In the genomic region with DNA sequence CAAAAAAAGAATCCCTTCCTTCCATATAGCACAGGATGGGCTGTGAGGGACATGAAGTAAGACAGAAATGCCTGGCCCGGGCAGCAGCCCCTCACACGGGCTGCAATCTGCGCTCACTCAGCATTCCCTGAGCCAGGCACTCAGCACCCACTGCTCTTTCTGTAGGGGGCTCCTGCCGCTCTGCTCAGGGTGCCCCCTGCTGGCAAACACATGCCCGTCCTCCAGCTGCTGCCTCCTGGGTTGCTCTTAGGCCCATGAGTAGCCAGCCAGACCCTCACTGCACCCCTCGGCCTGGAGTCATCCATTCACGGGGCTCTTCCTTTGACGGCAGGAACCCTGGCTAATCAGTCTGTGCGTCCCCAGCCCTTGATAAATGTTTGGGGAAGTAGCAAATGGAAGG, we compare ENCODE assay signal across 9 cellular contexts. TPM values are rescaled to one million over a fixed set of nuclear protein-coding genes. Genes with fewer than 3 reads are reported as not detected.
DNase-seq lines count a peak whose midpoint lies in the region; ATAC-seq and TF ChIP-seq lines count a peak whose summit lies in the region.
"Had no signal": no experiment of that assay in that cellular context is flagged by ENCODE, and none has a peak within 500 bp of the region (broad histone marks: within the 10 kb centered on the region; RNA-seq: fewer than 3 reads in every experiment).

No MANE protein-coding gene starts in this region.

- no peaks in the 10 kb centered on the region for H3K4me1 Mint-ChIP-seq in osteocyte (ENCODE audit: unreplicated experiment)

- H3K27me3 Mint-ChIP-seq in osteocyte (ENCODE audit: unreplicated experiment) = no peaks in the 10 kb centered on the region

- peaks cover 31% of the 10 kb centered on the region for H3K36me3 Mint-ChIP-seq in osteocyte (ENCODE audit: unreplicated experiment)

- WGBS in esophagus squamous epithelium, 2 donors = 55 to 66% methylated on average over 8 of the region's 9 CpGs

- BruUV-seq in HCT116 (replicated peaks; lab: Mats Ljungman, UMichigan) = no TSS peak

- peak overlapping the region; percentile 60; the same call in 1 of the 2 replicates for H3K9ac ChIP-seq in BLaER1
- no peak overlapping the region for H3K9ac ChIP-seq in HCT116 (ENCODE audit: low read length)

- peak; percentile 86 for ATAC-seq in HCT116
- no peak for ATAC-seq in HG03045 (IDR thresholded peaks at IDR 0.05; ENCODE audit: unreplicated experiment)
- no peak for ATAC-seq in GM18870 (IDR thresholded peaks at IDR 0.05; ENCODE audit: unreplicated experiment)

- H3K4me2 ChIP-seq in BLaER1 (peak overlapping the region; percentile 64), HCT116 (ENCODE audit: low read length) (no peak overlapping the region)

- DNase-seq in HCT116 (ENCODE audit: low read depth, low spot score) (no peak), esophagus squamous epithelium (lab: John Stamatoyannopoulos, UW) (no peak), osteocyte (ENCODE audit: extremely low spot score, unreplicated experiment) (no peak), NK-92 (lab: John Stamatoyannopoulos, UW; ENCODE audit: unreplicated experiment) (no peak)
- DNase-seq in activated CD4-positive, alpha-beta T cell treated with anti-CD3 and anti-CD28 coated beads for 4 hours = peak; percentile 24 to 32

- intact Hi-C loops in HCT116 (cut with micrococcal nuclease) (no loop called here), esophagus squamous epithelium (cut with DNase I) (loop anchor here (10.0 kb wide), 1 partner anchor 59 kb away; no protein-coding TSS in a partner anchor)

- peaks cover 57% of the 10 kb centered on the region for H3K79me2 ChIP-seq in HCT116 (ENCODE audit: insufficient read depth, low read length)

- no peaks in the 10 kb centered on the region for H3K9me2 ChIP-seq in HCT116 (ENCODE audit: insufficient read depth)

- H3K27me3 ChIP-seq in BLaER1 = no peaks in the 10 kb centered on the region
- H3K27me3 ChIP-seq in HCT116 (ENCODE audit: insufficient read depth, low read length) = no peaks in the 10 kb centered on the region
- H3K27me3 ChIP-seq in esophagus squamous epithelium = no peaks in the 10 kb centered on the region

- TF ChIP-seq POLR2A in HCT116 (IDR thresholded peaks at IDR 0.05; ENCODE audit: borderline replicate concordance, extremely low read depth, insufficient read depth, insufficient read length) (no peak), esophagus squamous epithelium (IDR thresholded peaks at IDR 0.05) (no peak)

- H3K9me3 ChIP-seq in BLaER1 (no peaks in the 10 kb centered on the region), HCT116 (ENCODE audit: control insufficient read depth in 1 of 2, insufficient read depth in 1 of 2, low read depth in 1 of 2, low read length in 2 of 2) (no peaks in the 10 kb centered on the region; a peak in 1 of 4 replicates), esophagus squamous epithelium (no peaks in the 10 kb centered on the region)

- RAD21 ChIA-PET in HCT116 (lab: Charles Lee; ENCODE audit: low non-redundant PET in 1 of 2, low total read pairs in 2 of 2, uncharacterized antibody in 2 of 2, unreplicated experiment in 2 of 2) = interaction anchor here in 1 of 2 experiments (0.5 kb wide), 1 partner anchor 10 kb away, joined by 4 read pairs; no protein-coding TSS in a partner anchor

- H3K4me3 ChIP-seq in BLaER1 (no peak overlapping the region), HCT116 (replicated peaks in 1 of 2; ENCODE audit: low read depth in 1 of 2, low read length in 2 of 2) (no peak overlapping the region), esophagus squamous epithelium (no peak overlapping the region)

- peak; percentile 60 for TF ChIP-seq RAD21 in HCT116 (IDR thresholded peaks at IDR 0.05; ENCODE audit: low read depth)

- peak overlapping the region; percentile 66 for H3K27ac ChIP-seq in BLaER1
- no peak overlapping the region for H3K27ac ChIP-seq in HCT116 (ENCODE audit: low read depth, low read length)
- H3K27ac ChIP-seq in esophagus squamous epithelium = peak overlapping the region in 3 of 4 donors; percentile 21 to 38 (median 36)

- POLR2A ChIA-PET in HCT116 (lab: Charles Lee) = interaction anchor here (0.7 kb wide), 1 partner anchor 9 kb away, joined by 3 read pairs; no protein-coding TSS in a partner anchor

- H4K20me1 ChIP-seq in BLaER1 (no peaks in the 10 kb centered on the region), HCT116 (ENCODE audit: insufficient read depth) (no peaks in the 10 kb centered on the region)

- H3K4me3 Mint-ChIP-seq in osteocyte (ENCODE audit: unreplicated experiment) = no peak overlapping the region

- no peak overlapping the region for H2AFZ ChIP-seq in HCT116 (ENCODE audit: low read depth, low read length, poor library complexity, severe bottlenecking)

- no peak overlapping the region for H3K27ac Mint-ChIP-seq in osteocyte (ENCODE audit: unreplicated experiment)

- CTCF ChIA-PET in HCT116 (lab: Charles Lee) = interaction anchor here (1.0 to 1.7 kb wide), 2 partner anchors 9 to 15 kb away, joined by 3 to 10 read pairs; partner anchors contain the start of gene TSPO

- TF ChIP-seq CTCF in HCT116 (IDR thresholded peaks at IDR 0.05 in 2 of 3, conservative IDR thresholded peaks at IDR 0.05 in 1 of 3; ENCODE audit: borderline replicate concordance in 1 of 3, insufficient read depth in 1 of 3, low read depth in 2 of 3, low read length in 2 of 3) (peak; percentile 64 to 86 (median 71); a peak in 5 of 6 replicates), esophagus squamous epithelium (IDR thresholded peaks at IDR 0.05) (peak; percentile 27 to 54 (median 40)), osteocyte (IDR thresholded peaks at IDR 0.05) (peak; percentile 59)

- no peaks in the 10 kb centered on the region for H3K9me3 Mint-ChIP-seq in osteocyte (ENCODE audit: unreplicated experiment)

- peaks cover 32% of the 10 kb centered on the region for H3K4me1 ChIP-seq in BLaER1
- H3K4me1 ChIP-seq in HCT116 (ENCODE audit: control insufficient read depth in 1 of 2, insufficient read depth in 2 of 2, low read length in 2 of 2) = no peaks in the 10 kb centered on the region
- H3K4me1 ChIP-seq in esophagus squamous epithelium = peaks cover 0 to 26% (median under 1%) of the 10 kb centered on the region in 3 donors

- peaks cover 96% of the 10 kb centered on the region for H3K36me3 ChIP-seq in BLaER1
- H3K36me3 ChIP-seq in HCT116 (ENCODE audit: control insufficient read depth in 1 of 2, insufficient read depth in 2 of 2, low read length in 2 of 2) = peaks cover 56 to 68% of the 10 kb centered on the region in 2 experiments
- H3K36me3 ChIP-seq in esophagus squamous epithelium = peaks cover 15 to 100% (median 32%) of the 10 kb centered on the region in 3 donors

TF ChIP-seq in HCT116, 20 proteins besides CTCF, POLR2A, EP300 and RAD21 (continues in another document):
- TF ChIP-seq REST (IDR thresholded peaks at IDR 0.05; ENCODE audit: low read depth) (no peak), POLR2AphosphoS5 (IDR thresholded peaks at IDR 0.05; ENCODE audit: low read depth, low read length) (no peak), TCF7L2 (IDR thresholded peaks at IDR 0.05; ENCODE audit: borderline replicate concordance, extremely low read depth, insufficient read depth, insufficient read length) (no peak), ZNF274 (IDR thresholded peaks at IDR 0.05; ENCODE audit: low read depth, low read length) (no peak), ATF3 (IDR thresholded peaks at IDR 0.05) (no peak), MAX (IDR thresholded peaks at IDR 0.05) (no peak), CBX3 (IDR thresholded peaks at IDR 0.05; ENCODE audit: low read depth) (no peak), SIN3A (IDR thresholded peaks at IDR 0.05; ENCODE audit: low read depth) (no peak)

RNA-seq across cellular contexts. Expression of gene MCAT, which starts 6.9 kb away (rescaled TPM):
- total RNA-seq in HCT116 (2021; ENCODE audit: unreplicated experiment) (34.8 TPM), esophagus squamous epithelium (10 to 100 TPM; 17.1 to 26.7 (median 22.1) TPM), osteocyte (16.5 and 16.6 TPM in 2 replicates)
- 19.0 and 20.8 TPM in 2 replicates for polyA plus RNA-seq in HCT116 (2012)

RNA-seq across cellular contexts. Expression of gene TSPO, which starts 15.1 kb away (rescaled TPM):
- total RNA-seq in HCT116 (2021; ENCODE audit: unreplicated experiment) (192 TPM), esophagus squamous epithelium (1,000 to 10,000 TPM in 1 of 4 donors, 100 to 1,000 TPM in 3; 737 to 1,827 (median 875) TPM), osteocyte (70.6 and 73.3 TPM in 2 replicates)
- polyA plus RNA-seq in HCT116 (2012) = 201 and 205 TPM in 2 replicates

RNA-seq across cellular contexts. Expression of gene BIK, which starts 25.7 kb away (rescaled TPM):
- total RNA-seq in HCT116 (2021; ENCODE audit: unreplicated experiment) (31.0 TPM), esophagus squamous epithelium (10 to 100 TPM in 3 of 4 donors, 1 to 10 TPM in 1; 6.1 to 15.6 (median 13.5) TPM), osteocyte (not detected in 2 replicates)
- polyA plus RNA-seq in HCT116 (2012) = 30.0 and 30.2 TPM in 2 replicates
- total RNA-seq: temporal lobe had no signal

RNA-seq across cellular contexts. Expression of gene TTLL1, which starts 47.1 kb away (rescaled TPM):
- total RNA-seq in HCT116 (2021; ENCODE audit: unreplicated experiment) (4.3 TPM), esophagus squamous epithelium (1 to 10 TPM; 1.8 to 7.2 (median 3.4) TPM), osteocyte (16.5 and 21.5 TPM in 2 replicates)
- polyA plus RNA-seq in HCT116 (2012) = 6.8 and 7.4 TPM in 2 replicates

RNA-seq across cellular contexts. Expression of gene TTLL12, which starts 50.7 kb away (rescaled TPM):
- total RNA-seq in HCT116 (2021; ENCODE audit: unreplicated experiment) = 100 TPM
- polyA plus RNA-seq in HCT116 (2012) = 69.1 and 73.8 TPM in 2 replicates
- 100 to 1,000 TPM; 109 to 211 (median 122) TPM for total RNA-seq in esophagus squamous epithelium
- 33.7 and 35.6 TPM in 2 replicates for total RNA-seq in osteocyte

Comparison
In these comparisons a context has a peak if more than half of its experiments do, and no peak if none do; other contexts are left out.
1. DNase-seq: peak in activated CD4-positive, alpha-beta T cell treated with anti-CD3 and anti-CD28 coated beads for 4 hours (2 of 2); none in HCT116 (single experiment), esophagus squamous epithelium (single experiment), osteocyte (single experiment) and NK-92 (single experiment).
2. Peak in every context shown above with its lines, with median percentiles within 50 percentile points of each other: CTCF ChIP-seq.